In the genomic region with DNA sequence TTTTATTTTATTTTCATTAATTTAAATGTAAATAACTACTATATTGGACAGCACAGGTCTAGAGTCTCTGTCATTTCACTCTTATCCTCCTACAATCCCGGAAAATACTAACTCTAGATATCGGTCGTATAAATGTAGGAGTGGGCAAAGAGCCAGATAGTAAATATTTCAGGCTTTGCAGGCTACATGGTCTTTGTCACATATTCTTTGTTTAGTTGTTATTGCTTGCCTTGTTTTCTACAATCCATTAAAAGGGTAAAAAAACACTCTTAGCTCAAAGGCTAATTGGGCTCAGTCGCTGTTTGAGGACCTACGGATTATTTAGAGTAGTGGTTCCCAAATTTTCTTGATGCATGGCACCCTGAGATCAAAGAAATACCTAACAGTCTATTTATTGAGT, we compare ENCODE assay signal across 17 cellular contexts. TPM values are rescaled to one million over a fixed set of nuclear protein-coding genes. Genes with fewer than 3 reads are reported as not detected.
DNase-seq lines count a peak whose midpoint lies in the region; ATAC-seq and TF ChIP-seq lines count a peak whose summit lies in the region.
"Had no signal": no experiment of that assay in that cellular context is flagged by ENCODE, and none has a peak within 500 bp of the region (broad histone marks: within the 10 kb centered on the region; RNA-seq: fewer than 3 reads in every experiment).

No MANE protein-coding gene starts in this region.

- H3K4me1 ChIP-seq in PC-9 (replicated peaks; ENCODE audit: insufficient read depth) (peaks cover 8% of the 10 kb centered on the region; the same call in 1 of the 2 replicates), hepatocyte (ENCODE audit: insufficient read depth) (peaks cover 6% of the 10 kb centered on the region), mesendoderm (ENCODE audit: control insufficient read depth, low read depth, low read length) (no peaks in the 10 kb centered on the region)

- no peak overlapping the region for H3K56ac ChIP-seq in mesendoderm (ENCODE audit: low read length)

- H3K36me3 ChIP-seq in PC-9 (ENCODE audit: low read depth) (no peaks in the 10 kb centered on the region), hepatocyte (replicated peaks; ENCODE audit: insufficient read depth, low read depth) (no peaks in the 10 kb centered on the region), mesendoderm (ENCODE audit: control insufficient read depth, insufficient read depth, low read length) (no peaks in the 10 kb centered on the region)
- H3K36me3 ChIP-seq: gastroesophageal sphincter had no signal

- H2BK5ac ChIP-seq in mesendoderm (ENCODE audit: low read length) = no peak overlapping the region

- no peak overlapping the region for H4K5ac ChIP-seq in mesendoderm (ENCODE audit: low read length)

- intact Hi-C loops in PC-9 (cut with micrococcal nuclease; ENCODE audit: unreplicated experiment) = loop anchor here (10.0 kb wide), 1 partner anchor 179 kb away; no protein-coding TSS in a partner anchor

- no peaks in the 10 kb centered on the region for H3K9me3 ChIP-seq in PC-9 (ENCODE audit: insufficient read depth, low read depth)
- H3K9me3 ChIP-seq in hepatocyte (ENCODE audit: low read depth) = no peaks in the 10 kb centered on the region
- H3K9me3 ChIP-seq: gastroesophageal sphincter had no signal

- no peak overlapping the region for H3K23ac ChIP-seq in mesendoderm (ENCODE audit: low read length)

- H3K9me3 Mint-ChIP-seq in HFFc6 = no peaks in the 10 kb centered on the region
- H3K9me3 Mint-ChIP-seq: activated CD4-positive, alpha-beta memory T cell treated with anti-CD3 and anti-CD28 coated beads for 36 hours; activated naive CD4-positive, alpha-beta T cell treated with anti-CD3 and anti-CD28 coated beads, Interleukin-2, amount 50 U/mL, for 72 hours had no signal

- H3K27ac Mint-ChIP-seq in HFFc6 = no peak overlapping the region
- H3K27ac Mint-ChIP-seq: activated CD4-positive, alpha-beta memory T cell treated with anti-CD3 and anti-CD28 coated beads for 36 hours had no signal

- H3K27ac ChIP-seq in PC-9 (no peak overlapping the region), hepatocyte (no peak overlapping the region), mesendoderm (ENCODE audit: low read depth, low read length) (no peak overlapping the region)
- H3K27ac ChIP-seq: gastroesophageal sphincter had no signal

- peaks cover 4% of the 10 kb centered on the region; the same call in 1 of the 2 replicates for H3K27me3 Mint-ChIP-seq in HFFc6 (ENCODE audit: insufficient read depth)

- BruUV-seq in PC-9 (replicated peaks; lab: Mats Ljungman, UMichigan) = no TSS peak

- peak overlapping the region; percentile 65 for H3K4me3 Mint-ChIP-seq in HFFc6

- peaks cover 5% of the 10 kb centered on the region; the same call in 1 of the 2 replicates for H3F3A ChIP-seq in PC-9 (ENCODE audit: insufficient read depth, low read depth)

- POLR2A ChIA-PET in PC-9 (lab: Charles Lee; ENCODE audit: unreplicated experiment) = no interaction called here

- peaks cover 45% of the 10 kb centered on the region for H3K79me2 ChIP-seq in PC-9 (ENCODE audit: low read depth)
- peaks cover 39% of the 10 kb centered on the region for H3K79me2 ChIP-seq in hepatocyte
- peaks cover 2% of the 10 kb centered on the region for H3K79me2 ChIP-seq in mesendoderm (ENCODE audit: control insufficient read depth, insufficient read depth, low read length)

- no peak overlapping the region; the same call in 1 of the 2 replicates for H3K4me3 ChIP-seq in PC-9
- no peak overlapping the region for H3K4me3 ChIP-seq in hepatocyte
- no peak overlapping the region for H3K4me3 ChIP-seq in mesendoderm (ENCODE audit: low read length)
- H3K4me3 ChIP-seq: gastroesophageal sphincter had no signal

- no peak overlapping the region for H2BK15ac ChIP-seq in mesendoderm (replicated peaks; ENCODE audit: low read depth)

- H3K9me2 ChIP-seq in PC-9 (ENCODE audit: insufficient read depth) (no peaks in the 10 kb centered on the region), hepatocyte (replicated peaks; ENCODE audit: insufficient read depth) (no peaks in the 10 kb centered on the region)

- no peak for ATAC-seq in HG03025 (IDR thresholded peaks at IDR 0.05; ENCODE audit: low FRiP score, unreplicated experiment)
- ATAC-seq: activated naive CD4-positive, alpha-beta T cell treated with anti-CD3 and anti-CD28 coated beads, Interleukin-2, amount 50 U/mL, for 72 hours; gastroesophageal sphincter; left lobe of liver had no signal

- H4K20me1 ChIP-seq in PC-9 (ENCODE audit: insufficient read depth) = no peaks in the 10 kb centered on the region
- H4K20me1 ChIP-seq in hepatocyte (ENCODE audit: insufficient read depth, poor library complexity, severe bottlenecking) = no peaks in the 10 kb centered on the region

- H3K9ac ChIP-seq in mesendoderm (ENCODE audit: low read length) = no peak overlapping the region

- H2BK120ac ChIP-seq in mesendoderm (ENCODE audit: low read depth, low read length) = no peak overlapping the region

- no peak overlapping the region for H4K8ac ChIP-seq in mesendoderm (ENCODE audit: low read depth, low read length)

- TF ChIP-seq CTCF in HFFc6 (IDR thresholded peaks at IDR 0.05) = no peak
- TF ChIP-seq CTCF in PC-9 (conservative IDR thresholded peaks at IDR 0.05) = no peak
- no peak for TF ChIP-seq CTCF in hepatocyte (IDR thresholded peaks at IDR 0.05; ENCODE audit: poor library complexity)

- no peaks in the 10 kb centered on the region for H3K36me3 Mint-ChIP-seq in HFFc6 (ENCODE audit: low read depth)

- peaks cover 6% of the 10 kb centered on the region for H3K79me1 ChIP-seq in mesendoderm (ENCODE audit: low read length)

- no peak overlapping the region for H3K18ac ChIP-seq in mesendoderm (ENCODE audit: low read length)

- no peak overlapping the region for H3K4ac ChIP-seq in mesendoderm (ENCODE audit: low read depth, low read length)

- no peak overlapping the region for H2AFZ ChIP-seq in PC-9
- no peak overlapping the region for H2AFZ ChIP-seq in hepatocyte

- H2AK5ac ChIP-seq in mesendoderm (ENCODE audit: low read length) = no peak overlapping the region

- H3K27me3 ChIP-seq in PC-9 (ENCODE audit: insufficient read depth, low read depth) = no peaks in the 10 kb centered on the region
- no peaks in the 10 kb centered on the region for H3K27me3 ChIP-seq in hepatocyte
- no peaks in the 10 kb centered on the region for H3K27me3 ChIP-seq in mesendoderm (ENCODE audit: insufficient read depth, low read length, poor library complexity)

- H3K4me1 Mint-ChIP-seq in HFFc6 (ENCODE audit: low read depth) = peaks cover 35% of the 10 kb centered on the region

- WGBS in hepatocyte (ENCODE audit: low lambda C conversion rate, missing lambda C conversion rate) = 65% methylated on average over 5 of the region's 5 CpGs
- no CpG with 5 or more reads among the region's 5 CpGs for WGBS in mesendoderm (ENCODE audit: extremely low coverage, insufficient coverage, low lambda C conversion rate)

- CTCF ChIA-PET in PC-9 (lab: Charles Lee) = interaction anchor here (0.6 kb wide), 1 partner anchor 173 kb away, joined by 8 read pairs; no protein-coding TSS in a partner anchor

- H3K4me2 ChIP-seq in PC-9 (peak overlapping the region; percentile 98), hepatocyte (peak overlapping the region; percentile 74), mesendoderm (ENCODE audit: low read length) (no peak overlapping the region)

- DNase-seq in NCI-H345 (lab: John Stamatoyannopoulos, UW) (peak; percentile 17), NCI-H345 treated with DMSO at 0.1 percent for 48 hours (lab: John Stamatoyannopoulos, UW; ENCODE audit: unreplicated experiment) (no peak), HFFc6 (no peak), PC-9 (no peak), hepatocyte (ENCODE audit: low spot score) (no peak), mesendoderm (no peak), H4 (ENCODE audit: low spot score) (no peak)
- DNase-seq: activated CD4-positive, alpha-beta memory T cell treated with anti-CD3 and anti-CD28 coated beads for 36 hours; cortex of kidney; Kasumi-1; NCI-H526; nucleus accumbens; stimulated activated CD8-positive, alpha-beta memory T cell treated with anti-CD3 and anti-CD28 coated beads, Interleukin-4, amount 100 ng/mL, for 48 hours had no signal

RNA-seq across cellular contexts. Expression of a gene that starts 1.7 kb away (rescaled TPM):
- 10 to 100 TPM in 5 of 6 experiments, 1 to 10 TPM in 1; 8.9 to 26.8 (median 20.0) TPM for total RNA-seq in HFFc6 (2021; fragmentation: NEBNext Ultra II Directional; extraction: Animal tissue kit (Norgen Biotek cat#: 25700))
- total RNA-seq in PC-9 (2021) (16.2 and 27.5 TPM in 2 replicates), hepatocyte (10.0 and 15.7 TPM in 2 replicates)
- polyA plus RNA-seq in hepatocyte = 2.9 and 3.0 TPM in 2 replicates
- polyA plus RNA-seq in mesendoderm (2013, experiment 1 of 2) = 11.4 TPM
- 10.9 TPM for polyA plus RNA-seq in mesendoderm (2013, experiment 2 of 2)
- total RNA-seq in H4 (2014; rRNA removed; shearing (Covaris generic)) = 18.3 and 18.8 TPM in 2 replicates

RNA-seq across cellular contexts. Expression of a gene that starts 26.7 kb away (rescaled TPM):
- total RNA-seq in HFFc6 (2021; fragmentation: NEBNext Ultra II Directional; extraction: Animal tissue kit (Norgen Biotek cat#: 25700)) = 10 to 100 TPM; 10.3 to 13.7 (median 11.9) TPM
- total RNA-seq in PC-9 (2021) (14.0 and 17.1 TPM in 2 replicates), hepatocyte (7.1 and 11.5 TPM in 2 replicates)
- 8.6 and 13.4 TPM in 2 replicates for polyA plus RNA-seq in hepatocyte
- polyA plus RNA-seq in mesendoderm (2013, experiment 1 of 2) = 14.7 TPM
- polyA plus RNA-seq in mesendoderm (2013, experiment 2 of 2) = 14.1 TPM
- total RNA-seq in H4 (2014; rRNA removed; shearing (Covaris generic)) = 13.6 and 18.2 TPM in 2 replicates

RNA-seq across cellular contexts. Expression of a gene that starts 30.9 kb away (rescaled TPM):
- 10 to 100 TPM; 17.6 to 21.4 (median 20.5) TPM for total RNA-seq in HFFc6 (2021; fragmentation: NEBNext Ultra II Directional; extraction: Animal tissue kit (Norgen Biotek cat#: 25700))
- total RNA-seq in PC-9 (2021) (19.5 and 22.2 TPM in 2 replicates), hepatocyte (25.7 and 50.8 TPM in 2 replicates)
- polyA plus RNA-seq in hepatocyte = 15.1 and 30.9 TPM in 2 replicates
- 9.6 TPM for polyA plus RNA-seq in mesendoderm (2013, experiment 1 of 2)
- 8.9 TPM for polyA plus RNA-seq in mesendoderm (2013, experiment 2 of 2)
- total RNA-seq in H4 (2014; rRNA removed; shearing (Covaris generic)) = 22.9 and 33.5 TPM in 2 replicates
